23 cellular contexts compared by ENCODE assay signal in the genomic region with DNA sequence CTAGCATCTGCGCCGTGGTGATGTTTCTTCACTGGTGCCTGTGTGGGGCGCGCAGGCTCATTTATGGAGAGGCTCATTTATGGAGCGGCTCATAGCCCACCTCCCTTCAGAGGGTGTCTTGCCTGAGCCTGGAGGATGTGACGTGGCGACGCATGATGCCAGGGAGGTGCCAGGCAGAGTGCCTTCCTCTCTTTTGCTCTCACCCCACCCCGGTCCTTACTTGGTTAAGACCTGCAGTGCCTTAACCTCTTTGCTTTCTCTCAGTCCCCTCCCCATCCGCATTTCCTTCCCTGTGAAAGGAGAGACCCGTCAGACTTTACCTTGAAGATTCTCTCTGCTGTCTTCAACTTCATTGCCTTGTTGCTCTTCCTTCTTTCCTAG. TPM values are rescaled to one million over a fixed set of nuclear protein-coding genes. Genes with fewer than 3 reads are reported as not detected.
A peak's percentile ranks its signal among the peaks of the same experiment; 100 is the strongest.
DNase-seq lines count a peak whose midpoint lies in the region; ATAC-seq and TF ChIP-seq lines count a peak whose summit lies in the region.
"Had no signal": no experiment of that assay in that cellular context is flagged by ENCODE, and none has a peak within 500 bp of the region (broad histone marks: within the 10 kb centered on the region; RNA-seq: fewer than 3 reads in every experiment).

No MANE protein-coding gene starts in this region.

- H3F3A ChIP-seq in smooth muscle cell (ENCODE audit: low read depth): peaks cover 14% of the 10 kb centered on the region

- no peak overlapping the region for H3K9ac ChIP-seq in muscle layer of colon (ENCODE audit: low read length)
- no peak overlapping the region for H3K9ac ChIP-seq in smooth muscle cell (ENCODE audit: low read depth)

- H3K27me3 Mint-ChIP-seq in activated T-cell treated with anti-CD3 and anti-CD28 coated beads, Interleukin-2, amount 50 U/mL, for 24 hours: no peaks in the 10 kb centered on the region
- H3K27me3 Mint-ChIP-seq in activated T-cell treated with anti-CD3 and anti-CD28 coated beads, Interleukin-2, amount 50 U/mL, for 4 hours (ENCODE audit: low read depth): no peaks in the 10 kb centered on the region
- H3K27me3 Mint-ChIP-seq in activated T-helper 17 cell treated with anti-CD3 and anti-CD28 coated beads, Interleukin-2, amount 50 U/mL, for 72 hours: no peaks in the 10 kb centered on the region
- H3K27me3 Mint-ChIP-seq: CD4-positive, CD25-positive, alpha-beta regulatory T cell had no signal

- H3K4me3 Mint-ChIP-seq in activated T-cell treated with anti-CD3 and anti-CD28 coated beads, Interleukin-2, amount 50 U/mL, for 24 hours: no peak overlapping the region
- H3K4me3 Mint-ChIP-seq in activated T-cell treated with anti-CD3 and anti-CD28 coated beads, Interleukin-2, amount 50 U/mL, for 4 hours: no peak overlapping the region
- H3K4me3 Mint-ChIP-seq in activated T-helper 17 cell treated with anti-CD3 and anti-CD28 coated beads, Interleukin-2, amount 50 U/mL, for 72 hours: no peak overlapping the region
- H3K4me3 Mint-ChIP-seq: CD4-positive, CD25-positive, alpha-beta regulatory T cell had no signal

- H3K9me3 ChIP-seq in muscle layer of colon (ENCODE audit: low read length): no peaks in the 10 kb centered on the region
- H3K9me3 ChIP-seq in smooth muscle cell (replicated peaks; ENCODE audit: low read depth): no peaks in the 10 kb centered on the region
- H3K9me3 ChIP-seq: left ventricle myocardium inferior, prostate gland, stomach, tibial nerve had no signal

- peaks cover 15% of the 10 kb centered on the region for H3K4me1 Mint-ChIP-seq in activated T-cell treated with anti-CD3 and anti-CD28 coated beads, Interleukin-2, amount 50 U/mL, for 24 hours (ENCODE audit: low read depth)
- H3K4me1 Mint-ChIP-seq in activated T-cell treated with anti-CD3 and anti-CD28 coated beads, Interleukin-2, amount 50 U/mL, for 4 hours (ENCODE audit: low read depth): peaks cover 3% of the 10 kb centered on the region
- no peaks in the 10 kb centered on the region for H3K4me1 Mint-ChIP-seq in activated T-helper 17 cell treated with anti-CD3 and anti-CD28 coated beads, Interleukin-2, amount 50 U/mL, for 72 hours

- H3K4me1 ChIP-seq in muscle layer of colon (ENCODE audit: insufficient read depth, low read length): peaks cover 44% of the 10 kb centered on the region
- H3K4me1 ChIP-seq in smooth muscle cell (ENCODE audit: low read depth): peaks cover 23% of the 10 kb centered on the region
- H3K4me1 ChIP-seq: prostate gland had no signal

- H2AFZ ChIP-seq in smooth muscle cell (ENCODE audit: low read depth): no peak overlapping the region

- ATAC-seq in activated T-cell treated with anti-CD3 and anti-CD28 coated beads, Interleukin-2, amount 50 U/mL, for 4 hours: no peak
- no peak for ATAC-seq in activated T-helper 17 cell treated with anti-CD3 and anti-CD28 coated beads, Interleukin-2, amount 50 U/mL, for 72 hours (replicated peaks)
- ATAC-seq in GM19452 (IDR thresholded peaks at IDR 0.05; ENCODE audit: unreplicated experiment): no peak
- ATAC-seq: HCT116 had no signal

- no peaks in the 10 kb centered on the region for H3K9me3 Mint-ChIP-seq in activated T-cell treated with anti-CD3 and anti-CD28 coated beads, Interleukin-2, amount 50 U/mL, for 24 hours
- no peaks in the 10 kb centered on the region for H3K9me3 Mint-ChIP-seq in activated T-cell treated with anti-CD3 and anti-CD28 coated beads, Interleukin-2, amount 50 U/mL, for 4 hours
- H3K9me3 Mint-ChIP-seq in activated T-helper 17 cell treated with anti-CD3 and anti-CD28 coated beads, Interleukin-2, amount 50 U/mL, for 72 hours: no peaks in the 10 kb centered on the region
- H3K9me3 Mint-ChIP-seq: CD4-positive, CD25-positive, alpha-beta regulatory T cell had no signal

- H4K20me1 ChIP-seq in smooth muscle cell (ENCODE audit: low read depth): peaks cover 47% of the 10 kb centered on the region

- H3K27ac Mint-ChIP-seq in activated T-cell treated with anti-CD3 and anti-CD28 coated beads, Interleukin-2, amount 50 U/mL, for 24 hours: peak overlapping the region; percentile 50
- peak overlapping the region; percentile 25 for H3K27ac Mint-ChIP-seq in activated T-helper 17 cell treated with anti-CD3 and anti-CD28 coated beads, Interleukin-2, amount 50 U/mL, for 72 hours

- no peaks in the 10 kb centered on the region for H3K27me3 ChIP-seq in muscle layer of colon (ENCODE audit: control insufficient read depth in 1 of 2, insufficient read depth in 2 of 2, low read length in 2 of 2)
- H3K27me3 ChIP-seq in smooth muscle cell (ENCODE audit: low read depth): no peaks in the 10 kb centered on the region
- H3K27me3 ChIP-seq: stomach, tibial nerve had no signal

- peaks cover 82% of the 10 kb centered on the region for H3K36me3 Mint-ChIP-seq in activated T-cell treated with anti-CD3 and anti-CD28 coated beads, Interleukin-2, amount 50 U/mL, for 24 hours (ENCODE audit: low read depth)
- H3K36me3 Mint-ChIP-seq in activated T-cell treated with anti-CD3 and anti-CD28 coated beads, Interleukin-2, amount 50 U/mL, for 4 hours (ENCODE audit: insufficient read depth): peaks cover 8% of the 10 kb centered on the region
- peaks cover 67% of the 10 kb centered on the region for H3K36me3 Mint-ChIP-seq in activated T-helper 17 cell treated with anti-CD3 and anti-CD28 coated beads, Interleukin-2, amount 50 U/mL, for 72 hours (ENCODE audit: low read depth)

- H3K4me3 ChIP-seq in muscle layer of colon (ENCODE audit: low read depth in 1 of 2, low read length in 2 of 2) (no peak overlapping the region), smooth muscle cell (no peak overlapping the region)
- H3K4me3 ChIP-seq: left ventricle myocardium inferior, prostate gland, SK-N-MC, stomach, tibial nerve had no signal

- H3K36me3 ChIP-seq in muscle layer of colon (ENCODE audit: insufficient read depth, low read length) (peaks cover 24% of the 10 kb centered on the region), smooth muscle cell (ENCODE audit: low read depth) (no peaks in the 10 kb centered on the region)
- H3K36me3 ChIP-seq: prostate gland had no signal

- 84% methylated on average over 11 of the region's 11 CpGs for WGBS in smooth muscle cell (ENCODE audit: low lambda C conversion rate)

- DNase-seq in activated T-cell treated with anti-CD3 and anti-CD28 coated beads, Interleukin-2, amount 50 U/mL, for 24 hours: no peak
- no peak for DNase-seq in activated T-cell treated with anti-CD3 and anti-CD28 coated beads, Interleukin-2, amount 50 U/mL, for 4 hours
- no peak for DNase-seq in smooth muscle cell (lab: John Stamatoyannopoulos, UW; ENCODE audit: unreplicated experiment)
- no peak for DNase-seq in COLO668 (lab: John Stamatoyannopoulos, UW; ENCODE audit: unreplicated experiment)
- no peak for DNase-seq in stimulated activated CD4-positive, alpha-beta T cell treated with anti-CD3 and anti-CD28 coated beads, Interleukin-12 subunit alpha, Interleukin-12 subunit beta, amount 100 ng/mL, for 4 hours
- DNase-seq: activated naive CD4-positive, alpha-beta T cell; activated T-cell treated with anti-CD3 and anti-CD28 coated beads, Interleukin-2, amount 50 U/mL, for 1 hour; amygdala; CD4-positive, CD25-positive, alpha-beta regulatory T cell; KBM-7; left ventricle myocardium inferior; NCI-H1105; NCI-H226; stomach; T-helper 2 cell had no signal

- H3K4me2 ChIP-seq in smooth muscle cell: no peak overlapping the region

- peak overlapping the region; percentile 19 for H3K27ac ChIP-seq in muscle layer of colon (ENCODE audit: low read depth, low read length)
- H3K27ac ChIP-seq in smooth muscle cell (ENCODE audit: low read depth): peak overlapping the region; percentile 91
- H3K27ac ChIP-seq: epithelial cell of prostate, left ventricle myocardium inferior, prostate gland, SK-N-MC, tibial nerve had no signal

- H3K79me2 ChIP-seq in smooth muscle cell (ENCODE audit: low read depth): peaks cover 7% of the 10 kb centered on the region

- no peak for TF ChIP-seq CTCF in smooth muscle cell (IDR thresholded peaks at IDR 0.05; ENCODE audit: borderline replicate concordance, insufficient read depth, poor library complexity, severe bottlenecking)

RNA-seq across cellular contexts. Expression of gene NCS1, which starts 52.0 kb away (rescaled TPM):
- 10 to 100 TPM; 23.8 to 27.5 (median 24.1) TPM for total RNA-seq in activated T-cell treated with anti-CD3 and anti-CD28 coated beads, Interleukin-2, amount 50 U/mL, for 4 hours
- total RNA-seq in activated T-helper 17 cell treated with anti-CD3 and anti-CD28 coated beads, Interleukin-2, amount 50 U/mL, for 72 hours: 10 to 100 TPM; 14.0 to 30.4 TPM
- total RNA-seq in smooth muscle cell: 28.0 and 39.8 TPM in 2 replicates
- polyA plus RNA-seq in smooth muscle cell: 49.7 and 59.3 TPM in 2 replicates
- polyA plus RNA-seq: CD4-positive, CD25-positive, alpha-beta regulatory T cell had no signal
